Comparison of ENCODE assay signal across 22 cellular contexts in genomic region chr3:6737223-6737994, GRCh38.
"Had no signal": no experiment of that assay in that cellular context is flagged by ENCODE, and none has a peak within 500 bp of the region (broad histone marks: within the 10 kb centered on the region; RNA-seq: fewer than 3 reads in every experiment).

No MANE protein-coding gene starts in this region.

- H3K9me3 ChIP-seq: breast epithelium had no signal

- H3K4me2 ChIP-seq: PC-9 had no signal

- H3K27ac ChIP-seq: breast epithelium, coronary artery, PC-9 had no signal

- H3K36me3 ChIP-seq: breast epithelium had no signal

- H3K4me3 ChIP-seq: breast epithelium, coronary artery, PC-9 had no signal

- ATAC-seq: activated CD8-positive, alpha-beta memory T cell treated with anti-CD3 and anti-CD28 coated beads, Interleukin-2, amount 10 ng/mL, durations not matched to agents 7 days and 5 days; T-helper 17 cell; WTC11 had no signal

- H3K4me1 ChIP-seq: breast epithelium had no signal

- H3K27me3 ChIP-seq: breast epithelium had no signal

- DNase-seq: activated CD4-positive, alpha-beta T cell treated with anti-CD3 and anti-CD28 coated beads for 48 hours; activated CD4-positive, alpha-beta T cell treated with anti-CD3 and anti-CD28 coated beads, Interleukin-2, amount 50 U/mL, for 4 hours; activated CD4-positive, CD25-positive, alpha-beta regulatory T cell treated with anti-CD3 and anti-CD28 coated beads, Interleukin-2, amount 50 U/mL, for 72 hours; activated CD8-positive, alpha-beta memory T cell treated with anti-CD3 and anti-CD28 coated beads, Interleukin-2, amount 10 ng/mL, durations not matched to agents 7 days and 5 days; activated effector memory CD4-positive, alpha-beta T cell treated with Interleukin-2 at 50 U/mL for 16 hours; activated naive CD4-positive, alpha-beta T cell; activated T-cell treated with anti-CD3 and anti-CD28 coated beads, Interleukin-2, amount 50 U/mL, for 24 hours; aorta; central memory CD4-positive, alpha-beta T cell; NCI-H1092; NCI-H1417; NCI-H1930; NCI-H345; NCI-H510A; NCI-H69; PC-9; SHP77 treated with DMSO at 0.1 percent for 48 hours; T-helper 17 cell; T-helper 9 cell had no signal

- H2AFZ ChIP-seq: PC-9 had no signal
